ENCODE assay signal across 8 cellular contexts in genomic region chr15:34366271-34367043, GRCh38. TPM values are rescaled to one million over a fixed set of nuclear protein-coding genes. Genes with fewer than 3 reads are reported as not detected.
DNase-seq lines count a peak whose midpoint lies in the region; ATAC-seq and TF ChIP-seq lines count a peak whose summit lies in the region.

No MANE protein-coding gene starts in this region.

- no peak overlapping the region for H2BK20ac ChIP-seq in H9 (ENCODE audit: low read depth, low read length, poor library complexity, severe bottlenecking)

- H3K9ac ChIP-seq in H9 (ENCODE audit: extremely low read depth, insufficient read length, low read length) (peak overlapping the region; percentile 48), endocrine pancreas (ENCODE audit: control insufficient read depth, insufficient read depth, low read length) (peak overlapping the region; percentile 57), mesendoderm (ENCODE audit: low read length) (peak overlapping the region; percentile 88)

- H4K91ac ChIP-seq in H9 (ENCODE audit: insufficient read length, low read depth, low read length): no peak overlapping the region

- H3T11ph ChIP-seq in H9 (ENCODE audit: low read length): no peak overlapping the region

- intact Hi-C loops in CD14-positive monocyte (cut with micrococcal nuclease): loop anchor here (1.0 to 10.0 kb wide), 5 partner anchors 23 to 218 kb away; partner anchors contain the start of genes NOP10 (in 2 of the 2), NUTM1 (in 2 of the 2) and GOLGA8B (in 1 of the 2)

- H3K4me1 ChIP-seq in H9 (ENCODE audit: insufficient read depth, low read length) (peaks cover 6% of the 10 kb centered on the region; the same call in 1 of the 2 replicates), endocrine pancreas (ENCODE audit: control insufficient read depth, insufficient read depth, low read length) (no peaks in the 10 kb centered on the region), mesendoderm (ENCODE audit: control insufficient read depth, low read depth, low read length) (peaks cover 7% of the 10 kb centered on the region)

- H3K36me3 Mint-ChIP-seq in CD14-positive monocyte (peaks cover 9 to 12% of the 10 kb centered on the region in 2 donors), H9 (ENCODE audit: insufficient read depth in 1 of 3, low read depth in 3 of 3) (peaks cover 14 to 29% (median 23%) of the 10 kb centered on the region in 3 experiments; a peak in 6 of 7 replicates)
- peaks cover 20% of the 10 kb centered on the region for H3K36me3 Mint-ChIP-seq in activated CD8-positive, alpha-beta T cell treated with anti-CD3 and anti-CD28 coated beads, Interleukin-2, amount 10 ng/mL, durations not matched to agents 7 days and 5 days (ENCODE audit: low read depth)

- peak overlapping the region; percentile 57 for H3K14ac ChIP-seq in H9 (ENCODE audit: insufficient read depth, low read length)

- H3K4me3 ChIP-seq in endocrine pancreas (ENCODE audit: control insufficient read depth, insufficient read depth, low read length): peak overlapping the region; percentile 60
- peak overlapping the region; percentile 74 for H3K4me3 ChIP-seq in mesendoderm (ENCODE audit: low read length)

- H3K9me3 ChIP-seq in H9 (ENCODE audit: control insufficient read depth, low read depth, low read length): no peaks in the 10 kb centered on the region
- H3K9me3 ChIP-seq in endocrine pancreas (ENCODE audit: control insufficient read depth, low read length): no peaks in the 10 kb centered on the region

- H3K79me2 ChIP-seq in H9 (ENCODE audit: insufficient read depth, low read length) (peaks cover 6% of the 10 kb centered on the region; the same call in 1 of the 2 replicates), mesendoderm (ENCODE audit: control insufficient read depth, insufficient read depth, low read length) (peaks cover 15% of the 10 kb centered on the region)

- no peak overlapping the region for H3K27ac ChIP-seq in H9 (ENCODE audit: insufficient read length, low read depth, low read length)
- H3K27ac ChIP-seq in mesendoderm (ENCODE audit: low read depth, low read length): peak overlapping the region; percentile 15

- peaks cover 32% of the 10 kb centered on the region for H3K4me1 Mint-ChIP-seq in CD14-positive monocyte
- H3K4me1 Mint-ChIP-seq in H9: peaks cover 18 to 23% of the 10 kb centered on the region in 2 experiments
- peaks cover 39% of the 10 kb centered on the region for H3K4me1 Mint-ChIP-seq in activated CD8-positive, alpha-beta T cell treated with anti-CD3 and anti-CD28 coated beads, Interleukin-2, amount 10 ng/mL, durations not matched to agents 7 days and 5 days (ENCODE audit: low read depth)

- H2AFZ ChIP-seq in H9 (ENCODE audit: low read length): no peak overlapping the region

- no peak overlapping the region for H2BK12ac ChIP-seq in H9 (ENCODE audit: insufficient read length, low read depth, low read length)

- H2BK5ac ChIP-seq in H9 (ENCODE audit: insufficient read length, low read length) (no peak overlapping the region), mesendoderm (ENCODE audit: low read length) (peak overlapping the region; percentile 12)

- CTCF ChIA-PET in activated CD8-positive, alpha-beta T cell treated with anti-CD3 and anti-CD28 coated beads, Interleukin-2, amount 10 ng/mL, durations not matched to agents 7 days and 5 days (lab: Charles Lee): interaction anchor here (0.7 to 4.7 kb wide), 37 partner anchors 8 to 304 kb away, joined by 3 to 93 read pairs (median 7); partner anchors contain the start of genes EMC4, GOLGA8A, KATNBL1 and NOP10

- H2BK120ac ChIP-seq in H9 (ENCODE audit: low read depth, low read length, poor library complexity, severe bottlenecking) (no peak overlapping the region), mesendoderm (ENCODE audit: low read depth, low read length) (no peak overlapping the region)

- H3K4me2 ChIP-seq in H9 (ENCODE audit: insufficient read depth, insufficient read length, low read length): peak overlapping the region; percentile 76
- peak overlapping the region; percentile 82 for H3K4me2 ChIP-seq in mesendoderm (ENCODE audit: low read length)

- H3K23me2 ChIP-seq in H9 (ENCODE audit: insufficient read length, low read depth, low read length, poor library complexity, severe bottlenecking): peaks cover 12% of the 10 kb centered on the region

- H3K4me3 Mint-ChIP-seq in CD14-positive monocyte (peak overlapping the region; percentile 93 to 98), H9 (peak overlapping the region; percentile 96 to 97)
- H3K4me3 Mint-ChIP-seq in activated CD8-positive, alpha-beta T cell treated with anti-CD3 and anti-CD28 coated beads, Interleukin-2, amount 10 ng/mL, durations not matched to agents 7 days and 5 days: peak overlapping the region; percentile 95

- H2BK15ac ChIP-seq in H9 (ENCODE audit: low read depth, low read length) (no peak overlapping the region), mesendoderm (replicated peaks; ENCODE audit: low read depth) (no peak overlapping the region)

- H3K4ac ChIP-seq in H9 (ENCODE audit: low read depth, low read length): no peak overlapping the region
- H3K4ac ChIP-seq in mesendoderm (ENCODE audit: low read depth, low read length): peak overlapping the region; percentile 74

- no peak overlapping the region for H2AK5ac ChIP-seq in H9 (ENCODE audit: insufficient read length, low read length)
- H2AK5ac ChIP-seq in mesendoderm (ENCODE audit: low read length): no peak overlapping the region

- H3K18ac ChIP-seq in H9 (ENCODE audit: insufficient read length, low read depth, low read length): peak overlapping the region; percentile 34
- peak overlapping the region; percentile 70 for H3K18ac ChIP-seq in mesendoderm (ENCODE audit: low read length)

- H3K23ac ChIP-seq in H9 (ENCODE audit: insufficient read length, low read depth, low read length): no peak overlapping the region
- no peak overlapping the region for H3K23ac ChIP-seq in mesendoderm (ENCODE audit: low read length)

- H3K9me3 Mint-ChIP-seq in CD14-positive monocyte: peaks cover 0 to 7% (median 0%) of the 10 kb centered on the region in 7 donors
- peaks cover 1 to 2% of the 10 kb centered on the region in 2 experiments; a peak in 3 of 5 replicates for H3K9me3 Mint-ChIP-seq in H9
- no peaks in the 10 kb centered on the region for H3K9me3 Mint-ChIP-seq in activated CD8-positive, alpha-beta T cell treated with anti-CD3 and anti-CD28 coated beads, Interleukin-2, amount 10 ng/mL, durations not matched to agents 7 days and 5 days (ENCODE audit: insufficient read depth)

- ATAC-seq in activated CD8-positive, alpha-beta T cell treated with anti-CD3 and anti-CD28 coated beads, Interleukin-2, amount 10 ng/mL, durations not matched to agents 7 days and 5 days: peak; percentile 20
- no peak for ATAC-seq in HG02981 (IDR thresholded peaks at IDR 0.05; ENCODE audit: unreplicated experiment)

- WGBS in H9 (ENCODE audit: extremely low coverage, insufficient read length, low lambda C conversion rate): no CpG with 5 or more reads among the region's 36 CpGs
- WGBS in mesendoderm (ENCODE audit: extremely low coverage, insufficient coverage, low lambda C conversion rate): no CpG with 5 or more reads among the region's 36 CpGs

- peaks cover 9% of the 10 kb centered on the region for H3K79me1 ChIP-seq in H9 (ENCODE audit: insufficient read depth, low read depth, low read length, poor library complexity, severe bottlenecking)
- H3K79me1 ChIP-seq in mesendoderm (ENCODE audit: low read length): peaks cover 21% of the 10 kb centered on the region

- H3K56ac ChIP-seq in H9 (ENCODE audit: insufficient read length, low read depth, low read length): no peak overlapping the region
- peak overlapping the region; percentile 84 for H3K56ac ChIP-seq in mesendoderm (ENCODE audit: low read length)

- H3K36me3 ChIP-seq in endocrine pancreas (ENCODE audit: control insufficient read depth, insufficient read depth, low read length) (no peaks in the 10 kb centered on the region), mesendoderm (ENCODE audit: control insufficient read depth, insufficient read depth, low read length) (no peaks in the 10 kb centered on the region)

- H4K8ac ChIP-seq in H9 (replicated peaks; ENCODE audit: insufficient read length, low read depth, low read length) (no peak overlapping the region), mesendoderm (ENCODE audit: low read depth, low read length) (no peak overlapping the region)

- H3K27me3 Mint-ChIP-seq in CD14-positive monocyte (ENCODE audit: low read depth in 3 of 3) (peaks cover 2 to 3% (median 2%) of the 10 kb centered on the region in 3 donors), H9 (ENCODE audit: low read depth) (no peaks in the 10 kb centered on the region; the same call in 1 of the 2 replicates)
- no peaks in the 10 kb centered on the region for H3K27me3 Mint-ChIP-seq in activated CD8-positive, alpha-beta T cell treated with anti-CD3 and anti-CD28 coated beads, Interleukin-2, amount 10 ng/mL, durations not matched to agents 7 days and 5 days (ENCODE audit: low read depth)

- no peaks in the 10 kb centered on the region for H3K27me3 ChIP-seq in H9 (ENCODE audit: insufficient read depth, low read length)
- H3K27me3 ChIP-seq in endocrine pancreas (ENCODE audit: control insufficient read depth, insufficient read depth, low read length): no peaks in the 10 kb centered on the region
- H3K27me3 ChIP-seq in mesendoderm (ENCODE audit: insufficient read depth, low read length, poor library complexity): no peaks in the 10 kb centered on the region

- H4K5ac ChIP-seq in H9 (ENCODE audit: insufficient read length, low read depth, low read length) (no peak overlapping the region), mesendoderm (ENCODE audit: low read length) (no peak overlapping the region)

- POLR2A ChIA-PET in activated CD8-positive, alpha-beta T cell treated with anti-CD3 and anti-CD28 coated beads, Interleukin-2, amount 10 ng/mL, durations not matched to agents 7 days and 5 days (lab: Charles Lee): interaction anchor here (0.8 to 3.5 kb wide), 13 partner anchors 10 to 265 kb away, joined by 3 to 33 read pairs (median 5); partner anchors contain the start of genes EMC7, GOLGA8B, NOP10 and NUTM1

- H3K27ac Mint-ChIP-seq in CD14-positive monocyte: peak overlapping the region in 5 of 7 donors; percentile 14 to 82 (median 45)
- H3K27ac Mint-ChIP-seq in H9: peak overlapping the region; percentile 91 to 97 (median 95); a peak in 6 of 7 replicates
- H3K27ac Mint-ChIP-seq in activated CD8-positive, alpha-beta T cell treated with anti-CD3 and anti-CD28 coated beads, Interleukin-2, amount 10 ng/mL, durations not matched to agents 7 days and 5 days: peak overlapping the region; percentile 86

- TF ChIP-seq CTCF in CD14-positive monocyte (IDR thresholded peaks at IDR 0.05): no peak
- TF ChIP-seq CTCF in H9 (conservative IDR thresholded peaks at IDR 0.05): no peak

- DNase-seq in CD14-positive monocyte (ENCODE audit: low spot score): no peak
- DNase-seq in H9: peak; percentile 92
- DNase-seq in NCI-H526 treated with DMSO at 0.1 percent for 48 hours (lab: John Stamatoyannopoulos, UW): peak; percentile 18
- peak; percentile 73 for DNase-seq in activated CD8-positive, alpha-beta T cell treated with anti-CD3 and anti-CD28 coated beads, Interleukin-2, amount 10 ng/mL, durations not matched to agents 7 days and 5 days
- peak; percentile 97 for DNase-seq in mesendoderm
- peak; percentile 19 for DNase-seq in stimulated activated CD8-positive, alpha-beta memory T cell treated with anti-CD3 and anti-CD28 coated beads, Interleukin-12 subunit alpha, Interleukin-12 subunit beta, amount 100 ng/mL, for 4 hours (ENCODE audit: low read depth)

- H4K20me1 ChIP-seq in H9 (ENCODE audit: control insufficient read depth, insufficient read depth, insufficient read length): no peaks in the 10 kb centered on the region

RNA-seq across cellular contexts. Expression of gene LPCAT4, which starts 0.5 kb away (rescaled TPM):
- polyA plus RNA-seq in CD14-positive monocyte: 1 to 10 TPM; 3.3 to 4.2 TPM
- total RNA-seq in H9 (2021): 62.2 and 71.1 TPM in 2 replicates
- total RNA-seq in activated CD8-positive, alpha-beta T cell treated with anti-CD3 and anti-CD28 coated beads, Interleukin-2, amount 10 ng/mL, durations not matched to agents 7 days and 5 days: 100 to 1,000 TPM; 106 to 115 TPM
- polyA plus RNA-seq in mesendoderm (2013, experiment 1 of 2): 24.7 TPM
- polyA plus RNA-seq in mesendoderm (2013, experiment 2 of 2): 25.1 TPM

RNA-seq across cellular contexts. Expression of gene NUTM1, which starts 23.3 kb away (rescaled TPM):
- not detected for polyA plus RNA-seq in CD14-positive monocyte
- 0.26 and 0.46 TPM in 2 replicates for total RNA-seq in H9 (2021)
- total RNA-seq in activated CD8-positive, alpha-beta T cell treated with anti-CD3 and anti-CD28 coated beads, Interleukin-2, amount 10 ng/mL, durations not matched to agents 7 days and 5 days: not detected
- 0.56 TPM for polyA plus RNA-seq in mesendoderm (2013, experiment 1 of 2)
- polyA plus RNA-seq in mesendoderm (2013, experiment 2 of 2): 0.53 TPM

RNA-seq across cellular contexts. Expression of gene NOP10, which starts 23.5 kb away (rescaled TPM):
- 100 to 1,000 TPM; 586 to 677 TPM for polyA plus RNA-seq in CD14-positive monocyte
- 215 and 235 TPM in 2 replicates for total RNA-seq in H9 (2021)
- 100 to 1,000 TPM; 180 to 182 TPM for total RNA-seq in activated CD8-positive, alpha-beta T cell treated with anti-CD3 and anti-CD28 coated beads, Interleukin-2, amount 10 ng/mL, durations not matched to agents 7 days and 5 days
- polyA plus RNA-seq in mesendoderm (2013, experiment 1 of 2): 546 TPM
- polyA plus RNA-seq in mesendoderm (2013, experiment 2 of 2): 590 TPM

RNA-seq across cellular contexts. Expression of gene SLC12A6, which starts 28.9 kb away (rescaled TPM):
- polyA plus RNA-seq in CD14-positive monocyte: 1 to 10 TPM; 5.4 to 8.0 TPM
- 8.4 and 11.1 TPM in 2 replicates for total RNA-seq in H9 (2021)
- 10 to 100 TPM; 24.8 to 25.3 TPM for total RNA-seq in activated CD8-positive, alpha-beta T cell treated with anti-CD3 and anti-CD28 coated beads, Interleukin-2, amount 10 ng/mL, durations not matched to agents 7 days and 5 days
- polyA plus RNA-seq in mesendoderm (2013, experiment 1 of 2): 4.5 TPM
- 4.4 TPM for polyA plus RNA-seq in mesendoderm (2013, experiment 2 of 2)

Comparison
In these comparisons a context has a peak if more than half of its experiments do, and no peak if none do; other contexts are left out.
1. H3K27ac Mint-ChIP-seq: peak in every context shown above with its lines; median percentile 95 in H9; 86 in activated CD8-positive, alpha-beta T cell treated with anti-CD3 and anti-CD28 coated beads, Interleukin-2, amount 10 ng/mL, durations not matched to agents 7 days and 5 days; 45 in CD14-positive monocyte.